Comparison of ENCODE assay signal across 16 cellular contexts in the genomic region with DNA sequence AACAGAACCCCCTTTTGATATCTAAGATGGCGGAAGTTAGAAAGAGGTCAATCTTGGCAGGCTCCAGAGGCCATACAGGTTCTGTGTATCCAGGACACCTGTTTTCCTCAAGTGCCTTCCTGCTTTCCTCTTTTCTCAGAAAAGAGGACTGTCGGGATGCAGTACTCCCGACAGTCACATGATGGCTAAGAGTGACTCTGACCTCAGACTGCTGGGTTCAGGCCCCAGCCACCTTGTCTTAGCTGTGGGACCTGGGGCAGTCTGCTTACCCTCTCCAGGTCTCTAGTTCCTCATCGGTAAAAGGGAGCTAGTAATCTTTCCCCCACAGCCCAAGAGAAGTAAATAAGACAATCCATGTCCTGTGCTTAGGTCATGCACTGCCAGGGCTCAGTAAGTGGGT.
"Had no signal": no experiment of that assay in that cellular context is flagged by ENCODE, and none has a peak within 500 bp of the region (broad histone marks: within the 10 kb centered on the region; RNA-seq: fewer than 3 reads in every experiment).

No MANE protein-coding gene starts in this region.

- H3K27ac Mint-ChIP-seq: activated B cell treated with CpG ODN at 0.5 μM for 24 hours; activated naive CD8-positive, alpha-beta T cell treated with anti-CD3 and anti-CD28 coated beads, Interleukin-2, amount 50 U/mL, for 24 hours had no signal

- H3K9me3 ChIP-seq: breast epithelium, tibial artery had no signal

- H3K27me3 Mint-ChIP-seq: activated B cell treated with CpG ODN at 0.5 μM for 24 hours; activated naive CD8-positive, alpha-beta T cell treated with anti-CD3 and anti-CD28 coated beads, Interleukin-2, amount 50 U/mL, for 24 hours; T-helper 17 cell had no signal

- H3K79me2 ChIP-seq: parathyroid adenoma had no signal

- H2AFZ ChIP-seq: parathyroid adenoma had no signal

- H3K27me3 ChIP-seq: breast epithelium, tibial artery had no signal

- H3K4me3 Mint-ChIP-seq: activated B cell treated with CpG ODN at 0.5 μM for 24 hours; activated naive CD8-positive, alpha-beta T cell treated with anti-CD3 and anti-CD28 coated beads, Interleukin-2, amount 50 U/mL, for 24 hours; T-helper 17 cell had no signal

- H3K27ac ChIP-seq: breast epithelium, parathyroid adenoma, tibial artery had no signal

- ATAC-seq: activated naive CD8-positive, alpha-beta T cell treated with anti-CD3 and anti-CD28 coated beads, Interleukin-2, amount 50 U/mL, for 24 hours; T-helper 17 cell had no signal

- H3K9ac ChIP-seq: parathyroid adenoma had no signal

- H3K36me3 ChIP-seq: breast epithelium had no signal

- DNase-seq: activated B cell treated with CpG ODN at 0.5 μM for 24 hours; activated CD4-positive, alpha-beta T cell treated with anti-CD3 and anti-CD28 coated beads for 48 hours; activated CD8-positive, alpha-beta memory T cell treated with anti-CD3 and anti-CD28 coated beads for 24 hours; activated naive CD8-positive, alpha-beta T cell treated with anti-CD3 and anti-CD28 coated beads, Interleukin-2, amount 50 U/mL, for 24 hours; aorta; cerebellar nuclear complex; effector CD8-positive, alpha-beta T cell; foreskin fibroblast; hypothalamus; kidney; stimulated activated naive CD4-positive, alpha-beta T cell; T-helper 17 cell; tibial artery had no signal

- H3K9me3 Mint-ChIP-seq: activated B cell treated with CpG ODN at 0.5 μM for 24 hours; activated naive CD8-positive, alpha-beta T cell treated with anti-CD3 and anti-CD28 coated beads, Interleukin-2, amount 50 U/mL, for 24 hours had no signal

- FAIRE-seq: kidney, urothelium cell line had no signal

- H3K4me3 ChIP-seq: breast epithelium, tibial artery had no signal
